In genomic region chr2:203842373-203842772, GRCh38 we compare ENCODE assay signal across 30 cellular contexts. TPM values are rescaled to one million over a fixed set of nuclear protein-coding genes. Genes with fewer than 3 reads are reported as not detected.
"Had no signal": no experiment of that assay in that cellular context is flagged by ENCODE, and none has a peak within 500 bp of the region (broad histone marks: within the 10 kb centered on the region; RNA-seq: fewer than 3 reads in every experiment).

No MANE protein-coding gene starts in this region.

- H3K9me3 Mint-ChIP-seq: activated B cell treated with CpG ODN at 0.5 μM for 24 hours; activated CD4-positive, alpha-beta T cell treated with anti-CD3 and anti-CD28 coated beads, Interleukin-2, amount 10 ng/mL, durations not matched to agents 24 days and 14 days; activated CD8-positive, alpha-beta T cell treated with anti-CD3 and anti-CD28 coated beads for 36 hours; activated naive CD4-positive, alpha-beta T cell treated with anti-CD3 and anti-CD28 coated beads, Interleukin-2, amount 10 ng/mL, durations not matched to agents 7 days and 5 days; activated T-helper 2 cell treated with anti-CD3 and anti-CD28 coated beads, Interferon-gamma antibody, Interleukin-2, Interleukin-4, amounts not matched to agents 10 μg/mL and 5 μg/mL and 100 μg/mL, durations not matched to agents 14 hours and 24 hours and 36 hours; T-helper 2 cell treated with Interferon-gamma antibody and Interleukin-4, amounts not matched to agents 5 μg/mL and 100 μg/mL, for 36 hours had no signal

- H3K4me1 Mint-ChIP-seq: activated B cell treated with CpG ODN at 0.5 μM for 24 hours had no signal

- H3K36me3 Mint-ChIP-seq: activated naive CD4-positive, alpha-beta T cell treated with anti-CD3 and anti-CD28 coated beads, Interleukin-2, amount 10 ng/mL, durations not matched to agents 7 days and 5 days; activated naive CD4-positive, alpha-beta T cell treated with anti-CD3 and anti-CD28 coated beads, Interleukin-2, amount 50 U/mL, for 72 hours had no signal

- DNase-seq: activated B cell treated with CpG ODN at 0.5 μM for 24 hours; activated CD4-positive, alpha-beta T cell treated with anti-CD3 and anti-CD28 coated beads for 1 hour; activated CD4-positive, alpha-beta T cell treated with anti-CD3 and anti-CD28 coated beads, Interleukin-2, amount 10 ng/mL, durations not matched to agents 24 days and 14 days; activated CD8-positive, alpha-beta memory T cell treated with anti-CD3 and anti-CD28 coated beads for 24 hours; activated CD8-positive, alpha-beta T cell treated with anti-CD3 and anti-CD28 coated beads for 36 hours; activated effector memory CD4-positive, alpha-beta T cell treated with anti-CD3 and anti-CD28 coated beads, Interleukin-2, amount 50 U/mL, for 16 hours; activated naive CD4-positive, alpha-beta T cell treated with anti-CD3 and anti-CD28 coated beads, Interleukin-2, amount 10 ng/mL, durations not matched to agents 7 days and 5 days; adrenal gland; amygdala; aorta; body of pancreas; caudate nucleus; effector CD8-positive, alpha-beta T cell; esophagus squamous epithelium; foreskin melanocyte; heart right ventricle; T-helper 1 cell; T-helper 17 cell; T1000; WERI-Rb-1 had no signal

- H3K4me3 Mint-ChIP-seq: activated B cell treated with CpG ODN at 0.5 μM for 24 hours; activated CD4-positive, alpha-beta T cell treated with anti-CD3 and anti-CD28 coated beads, Interleukin-2, amount 10 ng/mL, durations not matched to agents 24 days and 14 days; activated CD8-positive, alpha-beta T cell treated with anti-CD3 and anti-CD28 coated beads for 36 hours; activated naive CD4-positive, alpha-beta T cell treated with anti-CD3 and anti-CD28 coated beads, Interleukin-2, amount 10 ng/mL, durations not matched to agents 7 days and 5 days; T-helper 17 cell; T-helper 2 cell treated with Interferon-gamma antibody and Interleukin-4, amounts not matched to agents 5 μg/mL and 100 μg/mL, for 36 hours had no signal

- ATAC-seq: activated CD8-positive, alpha-beta T cell treated with anti-CD3 and anti-CD28 coated beads for 36 hours; body of pancreas; gastroesophageal sphincter; heart right ventricle; T-helper 17 cell had no signal

- H3K27me3 Mint-ChIP-seq: activated CD4-positive, alpha-beta T cell treated with anti-CD3 and anti-CD28 coated beads, Interleukin-2, amount 10 ng/mL, durations not matched to agents 24 days and 14 days; activated CD8-positive, alpha-beta T cell treated with anti-CD3 and anti-CD28 coated beads for 36 hours had no signal

- H3K27ac Mint-ChIP-seq: activated B cell treated with CpG ODN at 0.5 μM for 24 hours; activated CD4-positive, alpha-beta T cell treated with anti-CD3 and anti-CD28 coated beads, Interleukin-2, amount 10 ng/mL, durations not matched to agents 24 days and 14 days; activated CD8-positive, alpha-beta T cell treated with anti-CD3 and anti-CD28 coated beads for 36 hours; activated naive CD4-positive, alpha-beta T cell treated with anti-CD3 and anti-CD28 coated beads, Interleukin-2, amount 10 ng/mL, durations not matched to agents 7 days and 5 days; activated naive CD4-positive, alpha-beta T cell treated with anti-CD3 and anti-CD28 coated beads, Interleukin-2, amount 50 U/mL, for 72 hours; T-helper 17 cell; T-helper 2 cell treated with Interferon-gamma antibody and Interleukin-4, amounts not matched to agents 5 μg/mL and 100 μg/mL, for 36 hours had no signal

RNA-seq across cellular contexts. Expression of gene CTLA4, which starts 25.2 kb away (rescaled TPM):
- total RNA-seq: body of pancreas, chondrocyte, endothelial cell of umbilical vein, fibroblast of lung, fibroblast of villous mesenchyme, glomerular endothelial cell, hepatocyte had no signal
